Comparison of ENCODE assay signal across 1 cellular context in the genomic region with DNA sequence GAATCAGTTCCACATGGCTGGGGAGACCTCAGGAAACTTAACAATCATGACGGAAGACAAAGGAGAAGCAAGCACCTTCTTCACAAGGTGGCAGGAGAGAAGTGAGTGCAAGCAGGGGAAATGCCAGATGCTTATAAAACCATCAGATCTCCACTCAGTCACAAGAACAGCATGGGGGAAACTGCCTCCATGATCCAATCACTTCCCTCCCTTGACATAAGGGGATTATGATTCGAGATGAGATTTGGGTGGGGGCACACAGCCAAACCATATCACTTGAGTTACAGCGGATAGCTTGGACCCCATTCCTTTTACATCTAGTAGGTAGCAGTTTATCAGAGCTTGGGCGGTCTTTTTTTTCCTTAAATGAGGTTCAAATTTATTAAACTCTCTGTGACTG.
A peak's percentile ranks its signal among the peaks of the same experiment; 100 is the strongest.
TF ChIP-seq lines count a peak whose summit lies in the region.

No MANE protein-coding gene starts in this region.

TF ChIP-seq in K562, 482 proteins besides CTCF, POLR2A, EP300 and RAD21 (continued from another document):
- TF ChIP-seq, protein P1, sequence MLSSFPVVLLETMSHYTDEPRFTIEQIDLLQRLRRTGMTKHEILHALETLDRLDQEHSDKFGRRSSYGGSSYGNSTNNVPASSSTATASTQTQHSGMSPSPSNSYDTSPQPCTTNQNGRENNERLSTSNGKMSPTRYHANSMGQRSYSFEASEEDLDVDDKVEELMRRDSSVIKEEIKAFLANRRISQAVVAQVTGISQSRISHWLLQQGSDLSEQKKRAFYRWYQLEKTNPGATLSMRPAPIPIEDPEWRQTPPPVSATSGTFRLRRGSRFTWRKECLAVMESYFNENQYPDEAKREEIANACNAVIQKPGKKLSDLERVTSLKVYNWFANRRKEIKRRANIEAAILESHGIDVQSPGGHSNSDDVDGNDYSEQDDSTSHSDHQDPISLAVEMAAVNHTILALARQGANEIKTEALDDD (IDR thresholded peaks at IDR 0.05), result no peak
- TF ChIP-seq ARID1B (IDR thresholded peaks at IDR 0.05) (peak; percentile 38; the same call in 1 of the 2 replicates), NFIC (IDR thresholded peaks at IDR 0.05) (peak; percentile 44; the same call in 1 of the 2 replicates), ZNF408 (CRISPR knock-in tag; IDR thresholded peaks at IDR 0.05; ENCODE audit: low read depth) (no peak), MTF1 (CRISPR knock-in tag; IDR thresholded peaks at IDR 0.05; ENCODE audit: borderline replicate concordance) (no peak), CBFA2T2 (conservative IDR thresholded peaks at IDR 0.05) (peak; percentile 35; the same call in 1 of the 2 replicates)
